In genomic region chr2:12293868-12294267, GRCh38 we compare ENCODE assay signal across 12 cellular contexts.
DNase-seq lines count a peak whose midpoint lies in the region; ATAC-seq, FAIRE-seq and TF ChIP-seq lines count a peak whose summit lies in the region.
"Had no signal": no experiment of that assay in that cellular context is flagged by ENCODE, and none has a peak within 500 bp of the region (broad histone marks: within the 10 kb centered on the region; RNA-seq: fewer than 3 reads in every experiment).

No MANE protein-coding gene starts in this region.

- DNase-seq in activated T-cell treated with anti-CD3 and anti-CD28 coated beads, Interleukin-2, amount 50 U/mL, for 24 hours: no peak
- DNase-seq in activated T-cell treated with anti-CD3 and anti-CD28 coated beads, Interleukin-2, amount 50 U/mL, for 48 hours: no peak
- DNase-seq in HCEC 1CT: peak; percentile 16
- no peak for DNase-seq in stimulated activated effector memory CD8-positive, alpha-beta T cell treated with anti-CD3 and anti-CD28 coated beads, Interleukin-12 subunit alpha, Interleukin-12 subunit beta, amount 100 ng/mL, for 72 hours (ENCODE audit: low spot score in 2 of 2)
- DNase-seq in H54 (ENCODE audit: insufficient read length, low spot score): no peak
- DNase-seq in ascending aorta (ENCODE audit: low spot score in 2 of 2): no peak
- DNase-seq in SW480 (ENCODE audit: low spot score): no peak
- DNase-seq: MG63, SW 1271 had no signal

- H3K9me3 ChIP-seq in ascending aorta: no peaks in the 10 kb centered on the region
- H3K9me3 ChIP-seq: gastroesophageal sphincter had no signal

- intact Hi-C loops in ascending aorta (cut with DNase I): no loop called here

- H3K36me3 ChIP-seq in ascending aorta: no peaks in the 10 kb centered on the region
- H3K36me3 ChIP-seq: gastroesophageal sphincter, MG63 had no signal

- no peak overlapping the region for H3K4me3 ChIP-seq in ascending aorta
- H3K4me3 ChIP-seq: gastroesophageal sphincter, MG63 had no signal

- peaks cover 56% of the 10 kb centered on the region for H3K4me1 Mint-ChIP-seq in activated T-cell treated with anti-CD3 and anti-CD28 coated beads, Interleukin-2, amount 50 U/mL, for 24 hours (ENCODE audit: low read depth)
- peaks cover 36% of the 10 kb centered on the region for H3K4me1 Mint-ChIP-seq in stimulated activated effector memory CD8-positive, alpha-beta T cell treated with anti-CD3 and anti-CD28 coated beads, Interleukin-12 subunit alpha, Interleukin-12 subunit beta, amount 100 ng/mL, for 72 hours
- H3K4me1 Mint-ChIP-seq: brain had no signal

- TF ChIP-seq CTCF in ascending aorta (IDR thresholded peaks at IDR 0.05): no peak

- no peaks in the 10 kb centered on the region for H3K36me3 Mint-ChIP-seq in activated T-cell treated with anti-CD3 and anti-CD28 coated beads, Interleukin-2, amount 50 U/mL, for 24 hours (ENCODE audit: low read depth)
- H3K36me3 Mint-ChIP-seq in stimulated activated effector memory CD8-positive, alpha-beta T cell treated with anti-CD3 and anti-CD28 coated beads, Interleukin-12 subunit alpha, Interleukin-12 subunit beta, amount 100 ng/mL, for 72 hours: no peaks in the 10 kb centered on the region
- H3K36me3 Mint-ChIP-seq: brain had no signal

- no peak for TF ChIP-seq POLR2A in H54 (IDR thresholded peaks at IDR 0.05; ENCODE audit: low read depth, low read length)

- H3K27ac Mint-ChIP-seq in activated T-cell treated with anti-CD3 and anti-CD28 coated beads, Interleukin-2, amount 50 U/mL, for 24 hours: peak overlapping the region; percentile 69
- peak overlapping the region; percentile 2 for H3K27ac Mint-ChIP-seq in stimulated activated effector memory CD8-positive, alpha-beta T cell treated with anti-CD3 and anti-CD28 coated beads, Interleukin-12 subunit alpha, Interleukin-12 subunit beta, amount 100 ng/mL, for 72 hours
- H3K27ac Mint-ChIP-seq: brain had no signal

- H3K4me3 Mint-ChIP-seq in activated T-cell treated with anti-CD3 and anti-CD28 coated beads, Interleukin-2, amount 50 U/mL, for 24 hours: no peak overlapping the region
- H3K4me3 Mint-ChIP-seq in stimulated activated effector memory CD8-positive, alpha-beta T cell treated with anti-CD3 and anti-CD28 coated beads, Interleukin-12 subunit alpha, Interleukin-12 subunit beta, amount 100 ng/mL, for 72 hours: peak overlapping the region; percentile 31
- H3K4me3 Mint-ChIP-seq: brain had no signal

- FAIRE-seq in H54 (lab: Jason Lieb, UNC): no peak

- H3K27me3 Mint-ChIP-seq in activated T-cell treated with anti-CD3 and anti-CD28 coated beads, Interleukin-2, amount 50 U/mL, for 24 hours: peaks cover 28% of the 10 kb centered on the region

- peaks cover 16% of the 10 kb centered on the region for H3K9me3 Mint-ChIP-seq in activated T-cell treated with anti-CD3 and anti-CD28 coated beads, Interleukin-2, amount 50 U/mL, for 24 hours
- H3K9me3 Mint-ChIP-seq in stimulated activated effector memory CD8-positive, alpha-beta T cell treated with anti-CD3 and anti-CD28 coated beads, Interleukin-12 subunit alpha, Interleukin-12 subunit beta, amount 100 ng/mL, for 72 hours: peaks cover 3% of the 10 kb centered on the region

- H3K27ac ChIP-seq in ascending aorta: no peak overlapping the region
- H3K27ac ChIP-seq: gastroesophageal sphincter had no signal

- no peaks in the 10 kb centered on the region for H3K27me3 ChIP-seq in ascending aorta
- H3K27me3 ChIP-seq: gastroesophageal sphincter, MG63 had no signal

- H3K4me1 ChIP-seq in ascending aorta: no peaks in the 10 kb centered on the region
- H3K4me1 ChIP-seq: gastroesophageal sphincter had no signal

- ATAC-seq in HG03469 (IDR thresholded peaks at IDR 0.05; ENCODE audit: unreplicated experiment): peak; percentile 96
- peak; percentile 98 for ATAC-seq in stimulated activated effector memory CD8-positive, alpha-beta T cell treated with anti-CD3 and anti-CD28 coated beads, Interleukin-12 subunit alpha, Interleukin-12 subunit beta, amount 100 ng/mL, for 72 hours
- ATAC-seq: gastroesophageal sphincter had no signal
